Comparison of ENCODE assay signal across 8 cellular contexts in genomic region chr6:32195902-32196681, GRCh38. TPM values are rescaled to one million over a fixed set of nuclear protein-coding genes. Genes with fewer than 3 reads are reported as not detected.
DNase-seq lines count a peak whose midpoint lies in the region; ATAC-seq and TF ChIP-seq lines count a peak whose summit lies in the region.

No MANE protein-coding gene starts in this region.

- no peak for TF ChIP-seq CTCF in PC-3 (conservative IDR thresholded peaks at IDR 0.05; ENCODE audit: low read depth, low read length)
- TF ChIP-seq CTCF in foreskin keratinocyte (conservative IDR thresholded peaks at IDR 0.05) = no peak
- no peak for TF ChIP-seq CTCF in nephron progenitor cell (IDR thresholded peaks at IDR 0.05)

- TSS peak; percentile 97 for BruUV-seq in PC-3 (replicated peaks; lab: Mats Ljungman, UMichigan)

- no peaks in the 10 kb centered on the region for H3K9me3 ChIP-seq in HUES48 (ENCODE audit: control insufficient read depth, insufficient read depth, low read length)
- H3K9me3 ChIP-seq in PC-3 (ENCODE audit: low read length) = no peaks in the 10 kb centered on the region
- H3K9me3 ChIP-seq in thymus (ENCODE audit: control insufficient read depth) = no peaks in the 10 kb centered on the region

- no peaks in the 10 kb centered on the region for H3K9me3 Mint-ChIP-seq in nephron progenitor cell

- peak overlapping the region; percentile 69 for H2AFZ ChIP-seq in PC-3 (ENCODE audit: low read length)

- H3K27ac ChIP-seq in HUES48 (ENCODE audit: low read depth, low read length) (peak overlapping the region; percentile 100), PC-3 (ENCODE audit: low read length) (peak overlapping the region; percentile 95), foreskin keratinocyte (peak overlapping the region; percentile 97), thymus (ENCODE audit: low read depth) (peak overlapping the region; percentile 95)

- H3K9ac ChIP-seq in HUES48 (ENCODE audit: low read depth, low read length) (peak overlapping the region; percentile 93), PC-3 (ENCODE audit: low read length) (peak overlapping the region; percentile 95)

- no peaks in the 10 kb centered on the region for H4K20me1 ChIP-seq in PC-3 (ENCODE audit: low read length)

- H3K27me3 ChIP-seq in HUES48 (ENCODE audit: control insufficient read depth, insufficient read depth, low read length) (no peaks in the 10 kb centered on the region), PC-3 (ENCODE audit: low read length) (no peaks in the 10 kb centered on the region), foreskin keratinocyte (no peaks in the 10 kb centered on the region), thymus (ENCODE audit: control insufficient read depth, insufficient read depth) (no peaks in the 10 kb centered on the region)

- H3K4me2 ChIP-seq in PC-3 (ENCODE audit: low read length) = peak overlapping the region; percentile 84

- H3K27ac Mint-ChIP-seq in nephron progenitor cell = peak overlapping the region; percentile 100

- peak overlapping the region; percentile 90 for H3K4me3 Mint-ChIP-seq in nephron progenitor cell

- WGBS in thymus = under 1% methylated on average over 58 of the region's 58 CpGs

- peaks cover 68% of the 10 kb centered on the region for H3K4me1 Mint-ChIP-seq in nephron progenitor cell

- no peaks in the 10 kb centered on the region for H3K79me2 ChIP-seq in PC-3 (ENCODE audit: low read length)

- H3K36me3 Mint-ChIP-seq in nephron progenitor cell (ENCODE audit: low read depth) = no peaks in the 10 kb centered on the region

- intact Hi-C loops in PC-3 (cut with micrococcal nuclease) = loop anchor here (1.0 to 5.0 kb wide), 5 partner anchors 18 to 776 kb away; partner anchors contain the start of genes ATF6B and RNF5

- peaks cover 2% of the 10 kb centered on the region for H3K27me3 Mint-ChIP-seq in nephron progenitor cell (ENCODE audit: low read depth, poor library complexity)

- H3K9me2 ChIP-seq in PC-3 (replicated peaks; ENCODE audit: low read length) = no peaks in the 10 kb centered on the region

- no peaks in the 10 kb centered on the region for H3K36me3 ChIP-seq in HUES48 (ENCODE audit: control insufficient read depth, insufficient read depth, low read length)
- H3K36me3 ChIP-seq in PC-3 (ENCODE audit: low read depth, low read length) = no peaks in the 10 kb centered on the region
- peaks cover 5% of the 10 kb centered on the region for H3K36me3 ChIP-seq in thymus (ENCODE audit: control insufficient read depth, insufficient read depth)

- H3K4me1 ChIP-seq in HUES48 (ENCODE audit: control insufficient read depth, insufficient read depth, low read length) (peaks cover 28% of the 10 kb centered on the region), PC-3 (ENCODE audit: insufficient read depth, low read length) (peaks cover 28% of the 10 kb centered on the region), foreskin keratinocyte (peaks cover 11% of the 10 kb centered on the region), thymus (ENCODE audit: control insufficient read depth, insufficient read depth, low read length) (peaks cover 27% of the 10 kb centered on the region)

- CTCF ChIA-PET in PC-3 (lab: Charles Lee) = interaction anchor here (0.5 to 1.2 kb wide), 12 partner anchors 18 to 1515 kb away, joined by 3 to 10 read pairs (median 3); partner anchors contain the start of genes HLA-DMA and UQCC2

- POLR2A ChIA-PET in PC-3 (lab: Charles Lee; ENCODE audit: unreplicated experiment) = interaction anchor here (0.6 to 1.3 kb wide), 11 partner anchors 11 to 776 kb away, joined by 3 to 20 read pairs (median 3); partner anchors contain the start of genes ATF6B, FKBPL and HSPA1B

- peak overlapping the region; percentile 82 for H3K4me3 ChIP-seq in HUES48 (ENCODE audit: low read depth, low read length)
- H3K4me3 ChIP-seq in PC-3 (ENCODE audit: low read length) = peak overlapping the region; percentile 77
- H3K4me3 ChIP-seq in thymus (ENCODE audit: low read length) = peak overlapping the region; percentile 85

- DNase-seq in DMS79 (lab: John Stamatoyannopoulos, UW) (peak; percentile 83), PC-3 (peak; percentile 78), activated gamma-delta T cell (lab: John Stamatoyannopoulos, UW) (peak; percentile 41), foreskin keratinocyte (peak; percentile 42 to 57), nephron progenitor cell (peak; percentile 80)

- no peaks in the 10 kb centered on the region for H3F3A ChIP-seq in PC-3 (ENCODE audit: low read length, unreplicated experiment)

- ATAC-seq in GM21390 (IDR thresholded peaks at IDR 0.05; ENCODE audit: unreplicated experiment) (peak; percentile 81), PC-3 (peak; percentile 3), foreskin keratinocyte (peak; percentile 86)

RNA-seq across cellular contexts. Expression of gene GPSM3, which starts 3.6 kb away (rescaled TPM):
- 5.0 and 7.1 TPM in 2 replicates for total RNA-seq in PC-3 (2014; rRNA removed)
- 12.3 and 13.2 TPM in 2 replicates for total RNA-seq in foreskin keratinocyte
- 18.5 and 19.1 TPM in 2 replicates for polyA plus RNA-seq in foreskin keratinocyte
- polyA plus RNA-seq in thymus = 146 TPM

RNA-seq across cellular contexts. Expression of gene PBX2, which starts 6.1 kb away (rescaled TPM):
- total RNA-seq in PC-3 (2014; rRNA removed) (25.3 and 33.3 TPM in 2 replicates), foreskin keratinocyte (37.3 and 38.5 TPM in 2 replicates)
- polyA plus RNA-seq in foreskin keratinocyte (33.4 and 39.0 TPM in 2 replicates), thymus (76.9 TPM)

RNA-seq across cellular contexts. Expression of gene AGER, which starts 12.0 kb away (rescaled TPM):
- total RNA-seq in PC-3 (2014; rRNA removed) (2.0 and 5.0 TPM in 2 replicates), foreskin keratinocyte (2.7 and 3.2 TPM in 2 replicates)
- polyA plus RNA-seq in foreskin keratinocyte (5.6 and 6.7 TPM in 2 replicates), thymus (81.3 TPM)

RNA-seq across cellular contexts. Expression of gene RNF5, which starts 17.9 kb away (rescaled TPM):
- 69.0 and 80.1 TPM in 2 replicates for total RNA-seq in PC-3 (2014; rRNA removed)
- 32.3 and 32.7 TPM in 2 replicates for total RNA-seq in foreskin keratinocyte
- 54.0 and 54.7 TPM in 2 replicates for polyA plus RNA-seq in foreskin keratinocyte
- polyA plus RNA-seq in thymus = 77.3 TPM

RNA-seq across cellular contexts. Expression of gene AGPAT1, which starts 20.2 kb away (rescaled TPM):
- 54.7 and 59.6 TPM in 2 replicates for total RNA-seq in PC-3 (2014; rRNA removed)
- total RNA-seq in foreskin keratinocyte = 57.1 and 61.4 TPM in 2 replicates
- polyA plus RNA-seq in foreskin keratinocyte = 75.1 and 80.7 TPM in 2 replicates
- 32.6 TPM for polyA plus RNA-seq in thymus

Comparison
In these comparisons a context has a peak if more than half of its experiments do, and no peak if none do; other contexts are left out.
1. Peak in every context shown above with its lines: DNase-seq, ATAC-seq, H3K4me3 ChIP-seq and H3K27ac ChIP-seq.
2. ATAC-seq: peak in every context shown above with its lines; median percentile 86 in foreskin keratinocyte; 81 in GM21390; 3 in PC-3.